Comparison of ENCODE assay signal across 21 cellular contexts in genomic region chr4:25450491-25450901, GRCh38.
"Had no signal": no experiment of that assay in that cellular context is flagged by ENCODE, and none has a peak within 500 bp of the region (broad histone marks: within the 10 kb centered on the region; RNA-seq: fewer than 3 reads in every experiment).

No MANE protein-coding gene starts in this region.

- H3K9me3 Mint-ChIP-seq: activated CD8-positive, alpha-beta T cell treated with anti-CD3 and anti-CD28 coated beads for 36 hours; activated naive CD4-positive, alpha-beta T cell treated with anti-CD3 and anti-CD28 coated beads, Interleukin-2, amount 50 U/mL, for 72 hours; activated T-cell treated with anti-CD3 and anti-CD28 coated beads, Interleukin-2, amount 50 U/mL, for 4 hours; naive thymus-derived CD8-positive, alpha-beta T cell; T-helper 1 cell treated with Interleukin-12 subunit alpha and Interleukin-12 subunit beta and Interleukin-4 antibody, amounts not matched to agents 30 μg/mL and 1 μg/mL, for 36 hours had no signal

- H3K27me3 Mint-ChIP-seq: activated CD8-positive, alpha-beta T cell treated with anti-CD3 and anti-CD28 coated beads for 36 hours had no signal

- H3K36me3 Mint-ChIP-seq: activated naive CD4-positive, alpha-beta T cell treated with anti-CD3 and anti-CD28 coated beads, Interleukin-2, amount 50 U/mL, for 72 hours; naive thymus-derived CD8-positive, alpha-beta T cell; WTC11 had no signal

- H3K4me3 Mint-ChIP-seq: activated CD8-positive, alpha-beta T cell treated with anti-CD3 and anti-CD28 coated beads for 36 hours; activated T-cell treated with anti-CD3 and anti-CD28 coated beads, Interleukin-2, amount 50 U/mL, for 4 hours; naive thymus-derived CD8-positive, alpha-beta T cell; T-helper 1 cell treated with Interleukin-12 subunit alpha and Interleukin-12 subunit beta and Interleukin-4 antibody, amounts not matched to agents 30 μg/mL and 1 μg/mL, for 36 hours; WTC11 had no signal

- DNase-seq: activated CD4-positive, alpha-beta T cell treated with anti-CD3 and anti-CD28 coated beads for 48 hours; activated CD8-positive, alpha-beta T cell treated with anti-CD3 and anti-CD28 coated beads for 36 hours; activated gamma-delta T cell; activated T-cell treated with anti-CD3 and anti-CD28 coated beads, Interleukin-2, amount 50 U/mL, for 4 hours; caudate nucleus; colonic mucosa; effector CD8-positive, alpha-beta T cell; gastrocnemius medialis; heart right ventricle; naive thymus-derived CD8-positive, alpha-beta T cell; nucleus accumbens; small intestine; stimulated activated CD4-positive, alpha-beta T cell treated with anti-CD3 and anti-CD28 coated beads, Interleukin-4, amount 100 ng/mL, for 4 hours; stimulated activated CD8-positive, alpha-beta memory T cell treated with anti-CD3 and anti-CD28 coated beads, Interleukin-4, amount 100 ng/mL, for 48 hours; stimulated activated naive CD8-positive, alpha-beta T cell treated with anti-CD3 and anti-CD28 coated beads, Interleukin-15, Interleukin-2, amounts not matched to agents 100 U/mL and 50 U/mL, for 24 hours; upper lobe of right lung had no signal

- H3K36me3 ChIP-seq: colonic mucosa, gastrocnemius medialis, heart right ventricle, right atrium auricular region, suprapubic skin, upper lobe of right lung had no signal

- H3K4me1 ChIP-seq: colonic mucosa, gastrocnemius medialis, right atrium auricular region had no signal

- H3K27ac ChIP-seq: colonic mucosa, gastrocnemius medialis, heart right ventricle, right atrium auricular region, suprapubic skin, upper lobe of right lung had no signal

- H3K4me3 ChIP-seq: colonic mucosa, gastrocnemius medialis, heart right ventricle, right atrium auricular region, suprapubic skin, upper lobe of right lung had no signal

- H3K9me3 ChIP-seq: colonic mucosa, gastrocnemius medialis, heart right ventricle, right atrium auricular region, suprapubic skin, upper lobe of right lung had no signal

- H3K27me3 ChIP-seq: colonic mucosa, gastrocnemius medialis, heart right ventricle, right atrium auricular region, suprapubic skin, upper lobe of right lung had no signal

- ATAC-seq: activated T-cell treated with anti-CD3 and anti-CD28 coated beads, Interleukin-2, amount 50 U/mL, for 4 hours; gastrocnemius medialis; heart right ventricle; naive thymus-derived CD8-positive, alpha-beta T cell; upper lobe of right lung; WTC11 had no signal

- H3K27ac Mint-ChIP-seq: activated CD8-positive, alpha-beta T cell treated with anti-CD3 and anti-CD28 coated beads for 36 hours; T-helper 1 cell treated with Interleukin-12 subunit alpha and Interleukin-12 subunit beta and Interleukin-4 antibody, amounts not matched to agents 30 μg/mL and 1 μg/mL, for 36 hours; WTC11 had no signal
